In the genomic region with DNA sequence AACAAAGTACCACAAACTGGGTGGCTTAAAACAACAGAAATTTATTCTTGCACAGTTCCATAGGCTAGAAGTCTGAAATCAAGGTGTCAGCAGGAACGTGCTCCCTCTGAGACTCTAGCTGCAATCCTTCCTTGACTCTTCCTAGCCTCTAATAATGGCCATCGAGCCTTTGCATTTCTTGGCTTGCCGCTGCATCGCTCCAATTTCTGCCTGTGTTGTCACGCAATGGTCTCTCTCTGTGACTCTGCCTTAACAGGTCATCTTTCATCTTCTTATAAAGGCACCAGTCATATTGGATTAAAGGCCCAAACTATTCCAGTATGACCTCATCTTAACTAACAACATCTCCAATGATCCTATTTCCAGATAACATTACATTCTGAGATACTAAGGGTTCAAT, we compare ENCODE assay signal across 14 cellular contexts.
DNase-seq lines count a peak whose midpoint lies in the region; ATAC-seq and TF ChIP-seq lines count a peak whose summit lies in the region.
"Had no signal": no experiment of that assay in that cellular context is flagged by ENCODE, and none has a peak within 500 bp of the region (broad histone marks: within the 10 kb centered on the region; RNA-seq: fewer than 3 reads in every experiment).

No MANE protein-coding gene starts in this region.

- H3F3A ChIP-seq in Loucy (ENCODE audit: low read depth) = no peaks in the 10 kb centered on the region

- ATAC-seq in HG02610 (IDR thresholded peaks at IDR 0.05; ENCODE audit: unreplicated experiment) (no peak), GM21526 (IDR thresholded peaks at IDR 0.05; ENCODE audit: low FRiP score, unreplicated experiment) (no peak)
- ATAC-seq: A549, GM23338 had no signal

- H4K20me1 ChIP-seq in Loucy (ENCODE audit: insufficient read depth, low read length, poor library complexity, severe bottlenecking) = no peaks in the 10 kb centered on the region

- DNase-seq in CD14-positive monocyte (ENCODE audit: low spot score) (no peak), UCSD-AML1 (lab: John Stamatoyannopoulos, UW; ENCODE audit: unreplicated experiment) (peak; percentile 16), GM20000 (ENCODE audit: low spot score) (no peak), T1000 (lab: John Stamatoyannopoulos, UW) (no peak)
- DNase-seq: BE2C, DMS53, H7 had no signal

- H3K4me1 ChIP-seq in Loucy (ENCODE audit: insufficient read depth, low read length, poor library complexity, severe bottlenecking) = peaks cover 59% of the 10 kb centered on the region
- H3K4me1 ChIP-seq in neutrophil (ENCODE audit: control insufficient read depth in 1 of 2, insufficient read depth in 1 of 2, low read depth in 1 of 2, low read length in 1 of 2) = peaks cover 88 to 98% of the 10 kb centered on the region in 2 experiments
- H3K4me1 ChIP-seq: BE2C had no signal

- H3K27me3 ChIP-seq in Loucy (ENCODE audit: insufficient read depth, low read length, poor library complexity, severe bottlenecking) (no peaks in the 10 kb centered on the region), neutrophil (no peaks in the 10 kb centered on the region)
- H3K27me3 ChIP-seq: BE2C had no signal

- H3K9me2 ChIP-seq in Loucy (replicated peaks; ENCODE audit: low read depth, low read length) = no peaks in the 10 kb centered on the region

- H3K4me2 ChIP-seq in Loucy (ENCODE audit: low read depth, low read length, poor library complexity, severe bottlenecking) = no peak overlapping the region
- H3K4me2 ChIP-seq: A549, GM23338 had no signal

- H3K79me2 ChIP-seq in Loucy (ENCODE audit: insufficient read depth, low read length) = no peaks in the 10 kb centered on the region

- H3K9me3 Mint-ChIP-seq in CD14-positive monocyte = no peaks in the 10 kb centered on the region
- H3K9me3 Mint-ChIP-seq: GM23338 had no signal

- H3K4me3 Mint-ChIP-seq in CD14-positive monocyte = peak overlapping the region in 1 of 2 donors; percentile 36
- H3K4me3 Mint-ChIP-seq: CD4-positive, CD25-positive, alpha-beta regulatory T cell; GM23338 had no signal

- H3K27ac ChIP-seq in neutrophil = peak overlapping the region; percentile 84

- TF ChIP-seq CTCF in CD14-positive monocyte (IDR thresholded peaks at IDR 0.05) = no peak
- TF ChIP-seq CTCF in Loucy (conservative IDR thresholded peaks at IDR 0.05; ENCODE audit: low read length) = no peak
- no peak for TF ChIP-seq CTCF in neutrophil (IDR thresholded peaks at IDR 0.05)
- TF ChIP-seq CTCF in GM20000 (IDR thresholded peaks at IDR 0.05; ENCODE audit: extremely low read depth, missing control alignments) = no peak

- peaks cover 61% of the 10 kb centered on the region for H3K4me1 Mint-ChIP-seq in CD14-positive monocyte
- H3K4me1 Mint-ChIP-seq: GM23338 had no signal

- H3K27ac Mint-ChIP-seq in CD14-positive monocyte = peak overlapping the region in 6 of 7 donors; percentile 91 to 95 (median 93)
- H3K27ac Mint-ChIP-seq: CD4-positive, CD25-positive, alpha-beta regulatory T cell; GM23338 had no signal

- H3K4me3 ChIP-seq in Loucy (ENCODE audit: low read length, poor library complexity, severe bottlenecking) = no peak overlapping the region
- peak overlapping the region; percentile 19 to 37 for H3K4me3 ChIP-seq in neutrophil (ENCODE audit: low read depth in 1 of 2, low read length in 1 of 2)
- H3K4me3 ChIP-seq: A549, GM23338 had no signal

- intact Hi-C loops in CD14-positive monocyte (cut with micrococcal nuclease) = loop anchor here in 1 of 2 donors (5.0 kb wide), 1 partner anchor 41 kb away; no protein-coding TSS in a partner anchor

- no peaks in the 10 kb centered on the region for H3K36me3 ChIP-seq in Loucy (ENCODE audit: insufficient read depth, low read length)
- no peaks in the 10 kb centered on the region for H3K36me3 ChIP-seq in neutrophil
- H3K36me3 ChIP-seq: BE2C had no signal

- no peak overlapping the region for H3K9ac ChIP-seq in Loucy (ENCODE audit: low read depth, low read length, poor library complexity, severe bottlenecking)

- peak overlapping the region; percentile 63 for H2AFZ ChIP-seq in Loucy (ENCODE audit: low read length)
- H2AFZ ChIP-seq: GM23338 had no signal

- no peaks in the 10 kb centered on the region for H3K27me3 Mint-ChIP-seq in CD14-positive monocyte (ENCODE audit: low read depth in 3 of 3)
- H3K27me3 Mint-ChIP-seq: CD4-positive, CD25-positive, alpha-beta regulatory T cell had no signal

- H3K9me3 ChIP-seq in Loucy (ENCODE audit: insufficient read depth, low read depth, low read length) (no peaks in the 10 kb centered on the region), neutrophil (no peaks in the 10 kb centered on the region)
- H3K9me3 ChIP-seq: A549, BE2C had no signal

- no peaks in the 10 kb centered on the region for H3K36me3 Mint-ChIP-seq in CD14-positive monocyte
- H3K36me3 Mint-ChIP-seq: CD4-positive, CD25-positive, alpha-beta regulatory T cell had no signal
